Comparison of ENCODE assay signal across 1 cellular context in genomic region chrX:46595084-46595483, GRCh38.
TF ChIP-seq lines count a peak whose summit lies in the region.

No MANE protein-coding gene starts in this region.

TF ChIP-seq in SK-N-SH, 30 proteins besides CTCF, POLR2A, EP300 and RAD21 (continued from another document):
- TF ChIP-seq USF1 (IDR thresholded peaks at IDR 0.05; ENCODE audit: borderline replicate concordance, low read depth) (no peak), ELF1 (IDR thresholded peaks at IDR 0.05) (no peak)
